Comparison of ENCODE assay signal across 31 cellular contexts in genomic region chr1:17137441-17137840, GRCh38. TPM values are rescaled to one million over a fixed set of nuclear protein-coding genes. Genes with fewer than 3 reads are reported as not detected.
"Had no signal": no experiment of that assay in that cellular context is flagged by ENCODE, and none has a peak within 500 bp of the region (broad histone marks: within the 10 kb centered on the region; RNA-seq: fewer than 3 reads in every experiment).

No MANE protein-coding gene starts in this region.

- H3K27me3 ChIP-seq: ascending aorta, cardiac muscle cell, colonic mucosa, foreskin keratinocyte had no signal

- H3K27ac Mint-ChIP-seq: activated CD4-positive, alpha-beta memory T cell treated with anti-CD3 and anti-CD28 coated beads, Interleukin-2, amount 10 ng/mL, durations not matched to agents 7 days and 5 days; activated CD4-positive, alpha-beta T cell treated with anti-CD3 and anti-CD28 coated beads, Interleukin-2, amount 10 ng/mL, durations not matched to agents 7 days and 5 days; activated naive CD8-positive, alpha-beta T cell treated with anti-CD3 and anti-CD28 coated beads for 36 hours; activated naive CD8-positive, alpha-beta T cell treated with anti-CD3 and anti-CD28 coated beads, Interleukin-2, amount 50 U/mL, for 24 hours; activated T-cell treated with anti-CD3 and anti-CD28 coated beads, Interleukin-2, amount 50 U/mL, for 24 hours; activated T-cell treated with anti-CD3 and anti-CD28 coated beads, Interleukin-2, amount 50 U/mL, for 72 hours; brain; T-helper 17 cell; T-helper 2 cell treated with Interferon-gamma antibody and Interleukin-4, amounts not matched to agents 5 μg/mL and 100 μg/mL, for 36 hours had no signal

- H3K4me1 ChIP-seq: ascending aorta, breast epithelium, colonic mucosa, esophagus muscularis mucosa, foreskin keratinocyte, gastrocnemius medialis, heart right ventricle had no signal

- H3K9me3 Mint-ChIP-seq: activated CD4-positive, alpha-beta memory T cell treated with anti-CD3 and anti-CD28 coated beads, Interleukin-2, amount 10 ng/mL, durations not matched to agents 7 days and 5 days; activated CD4-positive, alpha-beta T cell treated with anti-CD3 and anti-CD28 coated beads, Interleukin-2, amount 10 ng/mL, durations not matched to agents 7 days and 5 days; activated naive CD8-positive, alpha-beta T cell treated with anti-CD3 and anti-CD28 coated beads for 36 hours; activated naive CD8-positive, alpha-beta T cell treated with anti-CD3 and anti-CD28 coated beads, Interleukin-2, amount 50 U/mL, for 24 hours; activated T-cell treated with anti-CD3 and anti-CD28 coated beads, Interleukin-2, amount 50 U/mL, for 24 hours; activated T-cell treated with anti-CD3 and anti-CD28 coated beads, Interleukin-2, amount 50 U/mL, for 72 hours; T-helper 2 cell treated with Interferon-gamma antibody and Interleukin-4, amounts not matched to agents 5 μg/mL and 100 μg/mL, for 36 hours had no signal

- DNase-seq: activated CD4-positive, alpha-beta memory T cell treated with anti-CD3 and anti-CD28 coated beads, Interleukin-2, amount 10 ng/mL, durations not matched to agents 7 days and 5 days; activated CD4-positive, alpha-beta T cell treated with anti-CD3 and anti-CD28 coated beads for 1 hour; activated CD4-positive, alpha-beta T cell treated with anti-CD3 and anti-CD28 coated beads for 4 hours; activated CD4-positive, alpha-beta T cell treated with anti-CD3 and anti-CD28 coated beads, Interleukin-2, amount 10 ng/mL, durations not matched to agents 7 days and 5 days; activated CD4-positive, alpha-beta T cell treated with anti-CD3 and anti-CD28 coated beads, Interleukin-2, amount 50 U/mL, for 4 hours; activated CD8-positive, alpha-beta memory T cell treated with anti-CD3 and anti-CD28 coated beads, Interleukin-2, amount 50 U/mL, for 48 hours; activated gamma-delta T cell; activated naive CD4-positive, alpha-beta T cell; activated naive CD4-positive, alpha-beta T cell treated with anti-CD3 and anti-CD28 coated beads, Interleukin-2, amount 50 U/mL, for 16 hours; activated naive CD8-positive, alpha-beta T cell treated with anti-CD3 and anti-CD28 coated beads for 36 hours; activated naive CD8-positive, alpha-beta T cell treated with anti-CD3 and anti-CD28 coated beads, Interleukin-2, amount 50 U/mL, for 24 hours; activated T-cell treated with anti-CD3 and anti-CD28 coated beads for 4 hours; activated T-cell treated with anti-CD3 and anti-CD28 coated beads, Interleukin-2, amount 50 U/mL, for 24 hours; activated T-cell treated with anti-CD3 and anti-CD28 coated beads, Interleukin-2, amount 50 U/mL, for 72 hours; central memory CD4-positive, alpha-beta T cell; cerebellar nuclear complex; colonic mucosa; effector CD8-positive, alpha-beta T cell; erythroblast; foreskin keratinocyte; gastrocnemius medialis; heart right ventricle; T-helper 1 cell; T-helper 17 cell; T1000 had no signal

- H3K4me1 Mint-ChIP-seq: activated CD4-positive, alpha-beta memory T cell treated with anti-CD3 and anti-CD28 coated beads, Interleukin-2, amount 10 ng/mL, durations not matched to agents 7 days and 5 days; activated CD4-positive, alpha-beta T cell treated with anti-CD3 and anti-CD28 coated beads, Interleukin-2, amount 10 ng/mL, durations not matched to agents 7 days and 5 days; activated naive CD8-positive, alpha-beta T cell treated with anti-CD3 and anti-CD28 coated beads for 36 hours; brain had no signal

- H3K4me3 ChIP-seq: ascending aorta, breast epithelium, cardiac muscle cell, colonic mucosa, esophagus muscularis mucosa, gastrocnemius medialis, heart right ventricle had no signal

- H3K36me3 Mint-ChIP-seq: activated naive CD8-positive, alpha-beta T cell treated with anti-CD3 and anti-CD28 coated beads for 36 hours; brain had no signal

- H3K4me3 Mint-ChIP-seq: activated CD4-positive, alpha-beta memory T cell treated with anti-CD3 and anti-CD28 coated beads, Interleukin-2, amount 10 ng/mL, durations not matched to agents 7 days and 5 days; activated CD4-positive, alpha-beta T cell treated with anti-CD3 and anti-CD28 coated beads, Interleukin-2, amount 10 ng/mL, durations not matched to agents 7 days and 5 days; activated naive CD8-positive, alpha-beta T cell treated with anti-CD3 and anti-CD28 coated beads for 36 hours; activated naive CD8-positive, alpha-beta T cell treated with anti-CD3 and anti-CD28 coated beads, Interleukin-2, amount 50 U/mL, for 24 hours; activated T-cell treated with anti-CD3 and anti-CD28 coated beads, Interleukin-2, amount 50 U/mL, for 24 hours; activated T-cell treated with anti-CD3 and anti-CD28 coated beads, Interleukin-2, amount 50 U/mL, for 72 hours; brain; T-helper 17 cell; T-helper 2 cell treated with Interferon-gamma antibody and Interleukin-4, amounts not matched to agents 5 μg/mL and 100 μg/mL, for 36 hours had no signal

- ATAC-seq: activated naive CD8-positive, alpha-beta T cell treated with anti-CD3 and anti-CD28 coated beads, Interleukin-2, amount 50 U/mL, for 24 hours; activated T-cell treated with anti-CD3 and anti-CD28 coated beads, Interleukin-2, amount 50 U/mL, for 72 hours; foreskin keratinocyte; gastrocnemius medialis; heart right ventricle; T-helper 17 cell had no signal

- H3K27ac ChIP-seq: ascending aorta, breast epithelium, cardiac muscle cell, colonic mucosa, esophagus muscularis mucosa, foreskin keratinocyte, gastrocnemius medialis, heart right ventricle had no signal

- H3K36me3 ChIP-seq: ascending aorta, breast epithelium, cardiac muscle cell, colonic mucosa, esophagus muscularis mucosa, gastrocnemius medialis, heart right ventricle had no signal

- H3K9me3 ChIP-seq: ascending aorta, breast epithelium, colonic mucosa, esophagus muscularis mucosa, gastrocnemius medialis, heart right ventricle had no signal

RNA-seq across cellular contexts. Expression of gene PADI2, which starts 18.2 kb away (rescaled TPM):
- total RNA-seq: activated CD4-positive, alpha-beta memory T cell treated with anti-CD3 and anti-CD28 coated beads, Interleukin-2, amount 10 ng/mL, durations not matched to agents 7 days and 5 days had no signal
